ENCODE assay signal across 7 cellular contexts in the genomic region with DNA sequence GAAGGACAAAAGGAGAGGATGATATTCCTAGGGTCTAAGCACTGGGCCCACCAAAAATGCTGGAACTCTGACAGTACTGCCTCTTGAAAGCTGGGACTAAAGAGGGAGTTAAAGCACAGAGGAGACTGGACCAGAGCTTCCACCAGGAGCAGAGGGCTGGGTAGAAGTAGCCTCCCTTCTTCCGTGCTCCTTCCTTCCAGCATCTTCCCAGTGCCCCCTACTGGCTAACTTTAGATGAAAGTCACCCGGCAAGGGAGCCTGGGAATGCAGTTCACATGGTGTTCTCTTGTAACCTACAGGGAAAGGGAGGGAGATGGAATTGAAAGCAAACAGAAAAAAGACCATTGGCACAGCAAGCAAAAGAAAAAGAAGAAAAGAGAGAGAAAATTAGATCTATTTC.
DNase-seq lines count a peak whose midpoint lies in the region; ATAC-seq lines count a peak whose summit lies in the region.

No MANE protein-coding gene starts in this region.

- DNase-seq in GM03348 (ENCODE audit: low spot score) (peak; percentile 72), LoVo (ENCODE audit: low spot score) (peak; percentile 15), amniotic stem cell (lab: John Stamatoyannopoulos, UW) (peak; percentile 27), iPS-NIHi7 (ENCODE audit: extremely low spot score) (peak; percentile 85), retina (no peak)

- ATAC-seq in GM21447 (IDR thresholded peaks at IDR 0.05; ENCODE audit: unreplicated experiment): peak; percentile 72
- no peak for ATAC-seq in GM18519 (IDR thresholded peaks at IDR 0.05; ENCODE audit: low FRiP score, unreplicated experiment)
